Comparison of ENCODE assay signal across 8 cellular contexts in the genomic region with DNA sequence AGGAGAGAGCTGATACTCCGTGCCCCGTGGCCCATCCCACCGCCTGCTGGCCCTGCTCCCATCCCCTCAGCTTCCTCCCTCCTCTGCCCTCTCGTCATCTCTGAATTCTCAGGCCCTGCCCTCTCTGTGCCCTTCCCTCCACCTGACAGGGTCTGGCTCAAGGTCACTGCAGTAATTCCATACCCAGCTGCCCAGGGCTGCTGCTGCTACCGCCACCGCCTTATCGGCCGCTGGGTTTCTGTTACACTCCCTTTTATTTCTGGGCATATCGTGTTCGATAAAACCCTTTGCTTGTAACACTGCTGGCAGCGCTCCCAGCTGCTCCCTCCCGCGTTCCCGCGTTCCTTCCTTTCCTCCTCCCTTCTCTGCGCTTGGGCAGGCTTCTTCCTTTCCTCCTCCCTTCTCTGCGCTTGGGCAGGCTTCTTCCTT. TPM values are rescaled to one million over a fixed set of nuclear protein-coding genes. Genes with fewer than 3 reads are reported as not detected.
DNase-seq lines count a peak whose midpoint lies in the region; ATAC-seq and TF ChIP-seq lines count a peak whose summit lies in the region.

No MANE protein-coding gene starts in this region.

- peak overlapping the region; percentile 48 for H3K4me3 Mint-ChIP-seq in endodermal cell

- H3K27ac ChIP-seq in BLaER1 (no peak overlapping the region), endodermal cell (ENCODE audit: low read depth, low read length) (no peak overlapping the region), muscle layer of duodenum (ENCODE audit: low read length) (peak overlapping the region; percentile 51), OCI-LY7 (ENCODE audit: low read depth, low read length, poor library complexity, severe bottlenecking) (no peak overlapping the region)

- no peaks in the 10 kb centered on the region for H3K9me2 ChIP-seq in OCI-LY7 (ENCODE audit: insufficient read depth, low read length)

- no peaks in the 10 kb centered on the region for H3K79me2 ChIP-seq in OCI-LY7 (ENCODE audit: insufficient read depth, low read depth, low read length)

- H3K27me3 Mint-ChIP-seq in endodermal cell (ENCODE audit: insufficient read depth), result peaks cover 70% of the 10 kb centered on the region

- DNase-seq in NCI-H2107 (lab: John Stamatoyannopoulos, UW) (peak; percentile 18), endodermal cell (peak; percentile 74), GOT3 (lab: John Stamatoyannopoulos, UW) (no peak), OCI-LY7 (ENCODE audit: low spot score) (no peak)

- peaks cover 16% of the 10 kb centered on the region for H4K20me1 ChIP-seq in BLaER1
- H4K20me1 ChIP-seq in OCI-LY7 (ENCODE audit: insufficient read depth, low read length), result no peaks in the 10 kb centered on the region

- H3K4me1 ChIP-seq in BLaER1 (peaks cover 26% of the 10 kb centered on the region), endodermal cell (ENCODE audit: control insufficient read depth, insufficient read depth, low read length) (peaks cover 3% of the 10 kb centered on the region), muscle layer of duodenum (ENCODE audit: control insufficient read depth in 1 of 2, insufficient read depth in 2 of 2, low read length in 2 of 2) (peaks cover 10 to 23% of the 10 kb centered on the region in 2 donors), OCI-LY7 (ENCODE audit: insufficient read depth, low read length, poor library complexity, severe bottlenecking) (no peaks in the 10 kb centered on the region)

- POLR2A ChIA-PET in OCI-LY7 (lab: Charles Lee), result interaction anchor here (0.6 kb wide), 1 partner anchor 740 kb away, joined by 3 read pairs; no protein-coding TSS in a partner anchor

- peaks cover 14% of the 10 kb centered on the region for H3K4me1 Mint-ChIP-seq in endodermal cell

- peak overlapping the region; percentile 6 for H3K4me2 ChIP-seq in BLaER1
- H3K4me2 ChIP-seq in OCI-LY7 (ENCODE audit: low read length), result no peak overlapping the region

- H3K36me3 Mint-ChIP-seq in endodermal cell (ENCODE audit: low read depth), result no peaks in the 10 kb centered on the region

- TF ChIP-seq CTCF in endodermal cell (conservative IDR thresholded peaks at IDR 0.05) (no peak), OCI-LY7 (conservative IDR thresholded peaks at IDR 0.05; ENCODE audit: low read length) (no peak)

- H3K27me3 ChIP-seq in BLaER1 (peaks cover 56% of the 10 kb centered on the region), endodermal cell (ENCODE audit: control insufficient read depth, insufficient read depth, low read length, poor library complexity, severe bottlenecking) (peaks cover 45% of the 10 kb centered on the region), muscle layer of duodenum (ENCODE audit: low read depth, low read length) (peaks cover 11% of the 10 kb centered on the region)

- no TSS peak for BruUV-seq in OCI-LY7 (replicated peaks; lab: Mats Ljungman, UMichigan)

- H3K27ac Mint-ChIP-seq in endodermal cell, result no peak overlapping the region

- no peaks in the 10 kb centered on the region for H3K9me3 Mint-ChIP-seq in endodermal cell

- 10 to 19% methylated on average over 12 to 17 of the region's 17 CpGs for WGBS in endodermal cell (ENCODE audit: insufficient coverage in 1 of 2, insufficient read length in 1 of 2), 2 experiments

- H3K9ac ChIP-seq in BLaER1 (no peak overlapping the region), endodermal cell (ENCODE audit: extremely low read depth, low read length, poor library complexity, severe bottlenecking) (peak overlapping the region; percentile 11)

- CTCF ChIA-PET in OCI-LY7 (lab: Charles Lee; ENCODE audit: unreplicated experiment), result no interaction called here

- H3K36me3 ChIP-seq in BLaER1, result no peaks in the 10 kb centered on the region
- H3K36me3 ChIP-seq in endodermal cell (ENCODE audit: control insufficient read depth, insufficient read depth, low read length), result no peaks in the 10 kb centered on the region
- H3K36me3 ChIP-seq in muscle layer of duodenum (ENCODE audit: control insufficient read depth in 1 of 2, insufficient read depth in 2 of 2, low read length in 2 of 2), result no peaks in the 10 kb centered on the region
- no peaks in the 10 kb centered on the region for H3K36me3 ChIP-seq in OCI-LY7 (ENCODE audit: insufficient read depth, low read length)

- H3K9me3 ChIP-seq in BLaER1 (no peaks in the 10 kb centered on the region), endodermal cell (ENCODE audit: control insufficient read depth, low read length) (no peaks in the 10 kb centered on the region), muscle layer of duodenum (ENCODE audit: control insufficient read depth in 1 of 2, low read length in 2 of 2) (no peaks in the 10 kb centered on the region), OCI-LY7 (ENCODE audit: low read length) (no peaks in the 10 kb centered on the region)

- no peak overlapping the region for H2AFZ ChIP-seq in OCI-LY7 (ENCODE audit: low read length)

- ATAC-seq in GM21717 (IDR thresholded peaks at IDR 0.05; ENCODE audit: unreplicated experiment) (no peak), HG03095 (IDR thresholded peaks at IDR 0.05; ENCODE audit: unreplicated experiment) (no peak)

- H3K4me3 ChIP-seq in BLaER1, result no peak overlapping the region
- no peak overlapping the region for H3K4me3 ChIP-seq in endodermal cell (ENCODE audit: low read length)
- peak overlapping the region; percentile 35 to 48 for H3K4me3 ChIP-seq in muscle layer of duodenum (ENCODE audit: low read depth in 1 of 2, low read length in 2 of 2)
- H3K4me3 ChIP-seq in OCI-LY7 (ENCODE audit: low read depth, low read length, poor library complexity, severe bottlenecking), result no peak overlapping the region

- intact Hi-C loops in OCI-LY7 (cut with micrococcal nuclease; ENCODE audit: unreplicated experiment), result no loop called here

RNA-seq across cellular contexts. Expression of gene EPN3, which starts 1.2 kb away (rescaled TPM):
- total RNA-seq in endodermal cell (under 1 TPM in 1 of 2 donors, not detected in 1; 0.66 TPM), OCI-LY7 (2022) (0.11 TPM in 1 of 2 replicates, not detected in the other)
- 0.21 TPM for polyA plus RNA-seq in endodermal cell (2013, experiment 1 of 2)
- polyA plus RNA-seq in endodermal cell (2013, experiment 2 of 2), result not detected
- 0.28 TPM in 1 of 2 replicates, not detected in the other for total RNA-seq in OCI-LY7 (2014; rRNA removed; shearing (Covaris generic))

RNA-seq across cellular contexts. Expression of gene SPATA20, which starts 13.2 kb away (rescaled TPM):
- total RNA-seq in endodermal cell (10 to 100 TPM; 40.4 to 40.5 TPM), OCI-LY7 (2022) (7.9 and 11.5 TPM in 2 replicates)
- 22.2 TPM for polyA plus RNA-seq in endodermal cell (2013, experiment 1 of 2)
- 21.2 TPM for polyA plus RNA-seq in endodermal cell (2013, experiment 2 of 2)
- 4.5 and 8.3 TPM in 2 replicates for total RNA-seq in OCI-LY7 (2014; rRNA removed; shearing (Covaris generic))

RNA-seq across cellular contexts. Expression of gene MYCBPAP, which starts 25.5 kb away (rescaled TPM):
- total RNA-seq in endodermal cell (1 to 10 TPM; 3.5 to 7.1 TPM), OCI-LY7 (2022) (6.8 and 7.8 TPM in 2 replicates)
- polyA plus RNA-seq in endodermal cell (2013, experiment 1 of 2), result 2.6 TPM
- 1.6 TPM for polyA plus RNA-seq in endodermal cell (2013, experiment 2 of 2)
- 3.0 and 5.0 TPM in 2 replicates for total RNA-seq in OCI-LY7 (2014; rRNA removed; shearing (Covaris generic))

RNA-seq across cellular contexts. Expression of gene CACNA1G, which starts 26.8 kb away (rescaled TPM):
- total RNA-seq in endodermal cell (1 to 10 TPM in 1 of 2 donors, under 1 TPM in 1; 0.84 to 1.1 TPM), OCI-LY7 (2022) (not detected in 2 replicates)
- 7.5 TPM for polyA plus RNA-seq in endodermal cell (2013, experiment 1 of 2)
- polyA plus RNA-seq in endodermal cell (2013, experiment 2 of 2), result 6.6 TPM
- total RNA-seq in OCI-LY7 (2014; rRNA removed; shearing (Covaris generic)), result not detected in 2 replicates

RNA-seq across cellular contexts. Expression of gene RSAD1, which starts 55.1 kb away (rescaled TPM):
- total RNA-seq in endodermal cell (10 to 100 TPM; 26.6 to 35.8 TPM), OCI-LY7 (2022) (27.9 and 28.1 TPM in 2 replicates)
- 32.2 TPM for polyA plus RNA-seq in endodermal cell (2013, experiment 1 of 2)
- 25.3 TPM for polyA plus RNA-seq in endodermal cell (2013, experiment 2 of 2)
- 22.6 and 25.0 TPM in 2 replicates for total RNA-seq in OCI-LY7 (2014; rRNA removed; shearing (Covaris generic))

Comparison
In these comparisons a context has a peak if more than half of its experiments do, and no peak if none do; other contexts are left out.
1. H3K4me3 ChIP-seq: peak in muscle layer of duodenum (2 of 2); none in BLaER1 (single experiment), endodermal cell (single experiment) and OCI-LY7 (single experiment).
2. DNase-seq: peak in NCI-H2107 (single experiment) and endodermal cell (single experiment); none in GOT3 (single experiment) and OCI-LY7 (single experiment).